In the genomic region with DNA sequence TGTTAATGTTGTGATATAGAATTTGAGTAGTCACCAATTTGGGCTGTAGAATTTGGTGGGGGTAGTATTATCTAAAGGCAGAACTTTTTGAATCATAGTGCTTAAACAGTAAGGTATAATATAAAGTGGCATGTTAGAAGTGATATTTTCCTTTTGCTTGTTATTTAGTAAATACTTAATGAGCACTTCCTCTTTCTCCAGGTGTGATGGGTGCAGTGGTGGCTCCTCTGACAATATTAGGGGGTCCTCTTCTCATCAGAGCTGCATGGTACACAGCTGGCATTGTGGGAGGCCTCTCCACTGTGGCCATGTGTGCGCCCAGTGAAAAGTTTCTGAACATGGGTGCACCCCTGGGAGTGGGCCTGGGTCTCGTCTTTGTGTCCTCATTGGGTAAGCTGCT, we compare ENCODE assay signal across 14 cellular contexts. TPM values are rescaled to one million over a fixed set of nuclear protein-coding genes. Genes with fewer than 3 reads are reported as not detected.
DNase-seq lines count a peak whose midpoint lies in the region; ATAC-seq, FAIRE-seq and TF ChIP-seq lines count a peak whose summit lies in the region.
"Had no signal": no experiment of that assay in that cellular context is flagged by ENCODE, and none has a peak within 500 bp of the region (broad histone marks: within the 10 kb centered on the region; RNA-seq: fewer than 3 reads in every experiment).

No MANE protein-coding gene starts in this region.

- peaks cover 57% of the 10 kb centered on the region for H3K36me3 Mint-ChIP-seq in activated CD4-positive, alpha-beta T cell treated with anti-CD3 and anti-CD28 coated beads for 36 hours (ENCODE audit: low read depth)
- H3K36me3 Mint-ChIP-seq in activated naive CD4-positive, alpha-beta T cell treated with anti-CD3 and anti-CD28 coated beads, Interleukin-2, amount 10 ng/mL, durations not matched to agents 7 days and 5 days: peaks cover 58% of the 10 kb centered on the region
- H3K36me3 Mint-ChIP-seq in memory B cell (peaks cover 25% of the 10 kb centered on the region), MCF 10A (ENCODE audit: insufficient read depth, unreplicated experiment) (peaks cover 94% of the 10 kb centered on the region)

- intact Hi-C loops in activated CD4-positive, alpha-beta T cell treated with anti-CD3 and anti-CD28 coated beads for 36 hours (cut with DNase I, micrococcal nuclease): loop anchor here (5.0 to 10.0 kb wide), 2 partner anchors 107 to 385 kb away; no protein-coding TSS in a partner anchor
- intact Hi-C loops in MCF 10A (cut with micrococcal nuclease): loop anchor here (10.0 kb wide), 1 partner anchor 385 kb away; no protein-coding TSS in a partner anchor

- no peaks in the 10 kb centered on the region for H3K27me3 Mint-ChIP-seq in activated CD4-positive, alpha-beta T cell treated with anti-CD3 and anti-CD28 coated beads for 36 hours
- no peaks in the 10 kb centered on the region for H3K27me3 Mint-ChIP-seq in activated naive CD4-positive, alpha-beta T cell treated with anti-CD3 and anti-CD28 coated beads, Interleukin-2, amount 10 ng/mL, durations not matched to agents 7 days and 5 days
- H3K27me3 Mint-ChIP-seq in memory B cell (no peaks in the 10 kb centered on the region), MCF 10A (ENCODE audit: insufficient read depth, unreplicated experiment) (no peaks in the 10 kb centered on the region)

- no peak for ATAC-seq in activated CD4-positive, alpha-beta T cell treated with anti-CD3 and anti-CD28 coated beads for 36 hours
- ATAC-seq in memory B cell (ENCODE audit: low read depth) (no peak), HG03521 (IDR thresholded peaks at IDR 0.05; ENCODE audit: unreplicated experiment) (no peak)

- no peak for DNase-seq in activated CD4-positive, alpha-beta T cell treated with anti-CD3 and anti-CD28 coated beads for 36 hours
- no peak for DNase-seq in activated CD4-positive, alpha-beta T cell treated with anti-CD3 and anti-CD28 coated beads for 4 hours
- no peak for DNase-seq in activated naive CD4-positive, alpha-beta T cell treated with anti-CD3 and anti-CD28 coated beads, Interleukin-2, amount 10 ng/mL, durations not matched to agents 7 days and 5 days
- DNase-seq in activated naive CD4-positive, alpha-beta T cell treated with Interleukin-2 at 50 U/mL for 16 hours: no peak
- DNase-seq in GM19239 (ENCODE audit: insufficient read length, low spot score) (no peak), memory B cell (ENCODE audit: low spot score in 2 of 2) (no peak), MCF 10A (ENCODE audit: unreplicated experiment) (no peak)
- DNase-seq: AML-193, DMS53, GF-D8, GM23248, H7 had no signal

- TF ChIP-seq CTCF in MCF 10A (IDR thresholded peaks at IDR 0.05; ENCODE audit: unreplicated experiment): no peak

- peak overlapping the region; percentile 48 for H3K27ac Mint-ChIP-seq in activated CD4-positive, alpha-beta T cell treated with anti-CD3 and anti-CD28 coated beads for 36 hours
- H3K27ac Mint-ChIP-seq in activated naive CD4-positive, alpha-beta T cell treated with anti-CD3 and anti-CD28 coated beads, Interleukin-2, amount 10 ng/mL, durations not matched to agents 7 days and 5 days: peak overlapping the region; percentile 38
- H3K27ac Mint-ChIP-seq in memory B cell (peak overlapping the region; percentile 56), MCF 10A (ENCODE audit: low read depth, unreplicated experiment) (no peak overlapping the region)

- H3K9me3 Mint-ChIP-seq in activated CD4-positive, alpha-beta T cell treated with anti-CD3 and anti-CD28 coated beads for 36 hours (ENCODE audit: low read depth): no peaks in the 10 kb centered on the region
- no peaks in the 10 kb centered on the region for H3K9me3 Mint-ChIP-seq in activated naive CD4-positive, alpha-beta T cell treated with anti-CD3 and anti-CD28 coated beads, Interleukin-2, amount 10 ng/mL, durations not matched to agents 7 days and 5 days
- H3K9me3 Mint-ChIP-seq in memory B cell: no peaks in the 10 kb centered on the region
- no peaks in the 10 kb centered on the region for H3K9me3 Mint-ChIP-seq in MCF 10A (ENCODE audit: unreplicated experiment)

- BruUV-seq in MCF 10A (replicated peaks; lab: Mats Ljungman, UMichigan): no TSS peak

- H3K4me3 Mint-ChIP-seq in activated CD4-positive, alpha-beta T cell treated with anti-CD3 and anti-CD28 coated beads for 36 hours: no peak overlapping the region
- no peak overlapping the region for H3K4me3 Mint-ChIP-seq in activated naive CD4-positive, alpha-beta T cell treated with anti-CD3 and anti-CD28 coated beads, Interleukin-2, amount 10 ng/mL, durations not matched to agents 7 days and 5 days
- H3K4me3 Mint-ChIP-seq in memory B cell: no peak overlapping the region
- no peak overlapping the region for H3K4me3 Mint-ChIP-seq in MCF 10A (ENCODE audit: unreplicated experiment)

- POLR2A ChIA-PET in activated CD4-positive, alpha-beta T cell treated with anti-CD3 and anti-CD28 coated beads for 36 hours (lab: Charles Lee): interaction anchor here (1.2 kb wide), 1 partner anchor 11 kb away, joined by 6 read pairs; the partner anchor contains the start of gene GHITM
- POLR2A ChIA-PET in MCF 10A (lab: Yijun Ruan, JAX): interaction anchor here (0.6 to 2.5 kb wide), 3 partner anchors 10 to 301 kb away, joined by 3 to 22 read pairs (median 3); partner anchors contain the start of gene GHITM

- CTCF ChIA-PET in activated CD4-positive, alpha-beta T cell treated with anti-CD3 and anti-CD28 coated beads for 36 hours (lab: Charles Lee): interaction anchor here (0.8 to 3.9 kb wide), 7 partner anchors 9 to 391 kb away, joined by 3 to 68 read pairs (median 4); partner anchors contain the start of gene GHITM
- CTCF ChIA-PET in activated naive CD4-positive, alpha-beta T cell treated with anti-CD3 and anti-CD28 coated beads, Interleukin-2, amount 10 ng/mL, durations not matched to agents 7 days and 5 days (lab: Charles Lee): interaction anchor here (0.9 to 6.2 kb wide), 7 partner anchors 10 to 107 kb away, joined by 3 to 146 read pairs (median 14); partner anchors contain the start of gene GHITM
- CTCF ChIA-PET in MCF 10A (lab: Yijun Ruan, JAX): interaction anchor here (1.0 to 10.9 kb wide), 8 partner anchors 8 to 389 kb away, joined by 4 to 210 read pairs (median 6); no protein-coding TSS in a partner anchor

- FAIRE-seq in GM19239 (lab: Jason Lieb, UNC): peak; percentile 47
- FAIRE-seq: GM18507 had no signal

- H3K4me1 Mint-ChIP-seq in activated CD4-positive, alpha-beta T cell treated with anti-CD3 and anti-CD28 coated beads for 36 hours: peaks cover 28% of the 10 kb centered on the region
- peaks cover 9% of the 10 kb centered on the region for H3K4me1 Mint-ChIP-seq in activated naive CD4-positive, alpha-beta T cell treated with anti-CD3 and anti-CD28 coated beads, Interleukin-2, amount 10 ng/mL, durations not matched to agents 7 days and 5 days
- H3K4me1 Mint-ChIP-seq in memory B cell (no peaks in the 10 kb centered on the region), MCF 10A (ENCODE audit: insufficient read depth, unreplicated experiment) (peaks cover 6% of the 10 kb centered on the region)

RNA-seq across cellular contexts. Expression of gene GHITM, which starts 10.5 kb away (rescaled TPM):
- total RNA-seq in activated CD4-positive, alpha-beta T cell treated with anti-CD3 and anti-CD28 coated beads for 36 hours: 100 to 1,000 TPM; 121 to 178 TPM
- total RNA-seq in MCF 10A (2022): 272 and 389 TPM in 2 replicates

RNA-seq across cellular contexts. Expression of gene GPR15LG, which starts 23.7 kb away (rescaled TPM):
- total RNA-seq in activated CD4-positive, alpha-beta T cell treated with anti-CD3 and anti-CD28 coated beads for 36 hours: not detected
- not detected in 2 replicates for total RNA-seq in MCF 10A (2022)
- total RNA-seq: GM23248, H7 had no signal

RNA-seq across cellular contexts. Expression of gene CDHR1, which starts 44.5 kb away (rescaled TPM):
- total RNA-seq in activated CD4-positive, alpha-beta T cell treated with anti-CD3 and anti-CD28 coated beads for 36 hours: 1 to 10 TPM in 1 of 2 experiments, under 1 TPM in 1; 0.62 to 1.1 TPM
- total RNA-seq in MCF 10A (2022): not detected in 2 replicates
- total RNA-seq: GM23248 had no signal
